1 cellular context compared by ENCODE assay signal in the genomic region with DNA sequence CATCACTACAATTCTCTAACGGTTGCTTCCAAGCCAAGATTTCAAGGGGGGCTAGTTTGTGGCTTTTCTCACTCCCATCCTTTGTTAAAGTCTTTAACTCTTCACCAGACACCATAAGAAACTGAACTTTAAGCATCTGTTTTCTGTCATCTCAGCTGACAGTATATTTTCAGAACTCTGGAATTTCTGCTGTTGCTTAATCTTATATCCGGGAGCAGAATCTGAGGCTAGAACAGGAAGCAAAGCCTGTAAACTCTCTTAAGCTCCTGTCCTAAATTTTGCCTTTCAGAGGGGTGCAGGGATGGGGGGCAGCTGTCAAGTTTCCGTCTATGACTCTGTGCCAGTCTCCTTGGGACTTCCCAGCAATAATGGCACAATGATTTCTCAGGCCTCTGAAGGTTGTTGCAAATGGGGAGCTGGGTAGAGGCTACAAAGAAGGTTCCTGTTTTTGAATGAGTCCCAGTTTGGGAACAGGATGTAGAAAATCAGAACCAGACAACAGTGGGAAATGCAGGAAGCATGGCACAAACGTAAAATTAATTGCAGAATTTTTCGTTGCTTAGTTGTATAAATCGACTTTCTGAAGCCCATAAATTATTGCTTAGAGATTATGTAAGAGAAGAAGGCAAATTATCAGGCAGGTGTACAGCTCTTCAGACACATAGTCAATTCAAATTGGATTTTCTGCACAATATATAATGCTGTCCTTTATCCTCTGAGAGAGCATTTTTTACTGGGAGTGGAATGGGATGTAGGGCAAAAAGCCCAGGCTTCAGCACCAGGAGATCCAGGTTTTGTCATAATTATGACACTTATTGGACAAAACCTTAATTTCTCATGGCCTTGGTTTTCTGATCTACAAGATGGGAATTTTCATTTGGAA.
TF ChIP-seq lines count a peak whose summit lies in the region.

No MANE protein-coding gene starts in this region.

TF ChIP-seq in IMR-90, 13 proteins besides CTCF, POLR2A, EP300 and RAD21:
- TF ChIP-seq BHLHE40 (IDR thresholded peaks at IDR 0.05; ENCODE audit: low read depth, low read length) (no peak), CEBPB (IDR thresholded peaks at IDR 0.05; ENCODE audit: low read depth, low read length) (peak; percentile 79), SMC3 (IDR thresholded peaks at IDR 0.05; ENCODE audit: low read depth, low read length) (no peak)
- TF ChIP-seq, protein P1, sequence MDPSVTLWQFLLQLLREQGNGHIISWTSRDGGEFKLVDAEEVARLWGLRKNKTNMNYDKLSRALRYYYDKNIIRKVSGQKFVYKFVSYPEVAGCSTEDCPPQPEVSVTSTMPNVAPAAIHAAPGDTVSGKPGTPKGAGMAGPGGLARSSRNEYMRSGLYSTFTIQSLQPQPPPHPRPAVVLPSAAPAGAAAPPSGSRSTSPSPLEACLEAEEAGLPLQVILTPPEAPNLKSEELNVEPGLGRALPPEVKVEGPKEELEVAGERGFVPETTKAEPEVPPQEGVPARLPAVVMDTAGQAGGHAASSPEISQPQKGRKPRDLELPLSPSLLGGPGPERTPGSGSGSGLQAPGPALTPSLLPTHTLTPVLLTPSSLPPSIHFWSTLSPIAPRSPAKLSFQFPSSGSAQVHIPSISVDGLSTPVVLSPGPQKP (IDR thresholded peaks at IDR 0.05; ENCODE audit: borderline replicate concordance, low read depth, low read length), result no peak
